In the genomic region with DNA sequence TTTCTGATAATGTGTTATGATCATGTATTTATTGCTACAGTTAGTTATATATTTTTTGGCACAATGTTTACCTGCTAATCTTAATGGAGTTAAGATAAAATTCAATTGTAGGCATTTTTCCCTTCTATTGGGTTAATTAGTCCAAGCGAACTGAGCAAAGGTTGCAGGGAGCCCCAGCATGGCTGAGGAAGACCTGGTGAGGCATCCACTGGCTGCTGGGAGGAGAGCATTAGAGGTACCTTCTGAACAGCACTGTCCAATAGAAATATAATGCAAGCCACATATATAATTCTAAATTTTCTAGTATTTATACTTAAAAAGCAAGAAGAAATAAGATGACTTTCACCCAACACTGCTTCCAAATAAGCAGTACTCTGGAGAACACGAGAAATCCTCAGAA, we compare ENCODE assay signal across 8 cellular contexts. TPM values are rescaled to one million over a fixed set of nuclear protein-coding genes. Genes with fewer than 3 reads are reported as not detected.
A peak's percentile ranks its signal among the peaks of the same experiment; 100 is the strongest.
DNase-seq lines count a peak whose midpoint lies in the region; ATAC-seq and TF ChIP-seq lines count a peak whose summit lies in the region.

No MANE protein-coding gene starts in this region.

- no peaks in the 10 kb centered on the region for H3K9me3 Mint-ChIP-seq in activated CD4-positive, alpha-beta T cell treated with anti-CD3 and anti-CD28 coated beads, Interleukin-2, amount 10 ng/mL, durations not matched to agents 7 days and 5 days
- H3K9me3 Mint-ChIP-seq in T-cell: no peaks in the 10 kb centered on the region

- peaks cover 7% of the 10 kb centered on the region for H3K36me3 Mint-ChIP-seq in activated CD4-positive, alpha-beta T cell treated with anti-CD3 and anti-CD28 coated beads, Interleukin-2, amount 10 ng/mL, durations not matched to agents 7 days and 5 days (ENCODE audit: low read depth)
- peaks cover 4% of the 10 kb centered on the region for H3K36me3 Mint-ChIP-seq in T-cell

- peak in 1 of 4 experiments; percentile 9 for ATAC-seq in T-cell (replicated peaks in 1 of 4)
- no peak for ATAC-seq in HG03196 (IDR thresholded peaks at IDR 0.05; ENCODE audit: unreplicated experiment)

- H3K9me3 ChIP-seq in right atrium auricular region: no peaks in the 10 kb centered on the region
- no peaks in the 10 kb centered on the region for H3K9me3 ChIP-seq in stomach

- CTCF ChIA-PET in activated CD4-positive, alpha-beta T cell treated with anti-CD3 and anti-CD28 coated beads, Interleukin-2, amount 10 ng/mL, durations not matched to agents 7 days and 5 days (lab: Charles Lee): interaction anchor here (0.7 to 3.0 kb wide), 7 partner anchors 12 to 208 kb away, joined by 3 to 16 read pairs (median 3); a partner anchor contains a TSS
- CTCF ChIA-PET in T-cell (lab: Charles Lee): interaction anchor here (0.9 to 2.0 kb wide), 9 partner anchors 10 to 512 kb away, joined by 3 to 21 read pairs (median 4); a partner anchor contains a TSS

- intact Hi-C loops in stomach (cut with DNase I; ENCODE audit: low total_unique reads): no loop called here

- H3K4me3 Mint-ChIP-seq in activated CD4-positive, alpha-beta T cell treated with anti-CD3 and anti-CD28 coated beads, Interleukin-2, amount 10 ng/mL, durations not matched to agents 7 days and 5 days: peak overlapping the region; percentile 99
- H3K4me3 Mint-ChIP-seq in T-cell: peak overlapping the region; percentile 87 to 97 (median 96)

- H3K27ac Mint-ChIP-seq in activated CD4-positive, alpha-beta T cell treated with anti-CD3 and anti-CD28 coated beads, Interleukin-2, amount 10 ng/mL, durations not matched to agents 7 days and 5 days: peak overlapping the region; percentile 98
- H3K27ac Mint-ChIP-seq in T-cell: peak overlapping the region; percentile 92 to 98

- H3K36me3 ChIP-seq in right atrium auricular region: no peaks in the 10 kb centered on the region
- H3K36me3 ChIP-seq in stomach: peaks cover 0 to 15% (median 11%) of the 10 kb centered on the region in 4 donors

- peaks cover 28% of the 10 kb centered on the region for H3K27me3 Mint-ChIP-seq in activated CD4-positive, alpha-beta T cell treated with anti-CD3 and anti-CD28 coated beads, Interleukin-2, amount 10 ng/mL, durations not matched to agents 7 days and 5 days
- peaks cover 11 to 23% of the 10 kb centered on the region in 2 donors for H3K27me3 Mint-ChIP-seq in T-cell

- TF ChIP-seq POLR2A in stomach (IDR thresholded peaks at IDR 0.05): no peak

- H3K27me3 ChIP-seq in right atrium auricular region: no peaks in the 10 kb centered on the region
- H3K27me3 ChIP-seq in stomach: peaks cover 0 to 9% (median 0%) of the 10 kb centered on the region in 3 donors

- H3K4me3 ChIP-seq in right atrium auricular region: peak overlapping the region; percentile 63 to 66
- peak overlapping the region; percentile 62 to 67 (median 66) for H3K4me3 ChIP-seq in stomach

- TF ChIP-seq CTCF in right atrium auricular region (IDR thresholded peaks at IDR 0.05): no peak
- no peak for TF ChIP-seq CTCF in stomach (IDR thresholded peaks at IDR 0.05)

- H3K27ac ChIP-seq in right atrium auricular region (peak overlapping the region; percentile 73 to 83), stomach (peak overlapping the region in 4 of 5 donors; percentile 80 to 91 (median 88))

- POLR2A ChIA-PET in activated CD4-positive, alpha-beta T cell treated with anti-CD3 and anti-CD28 coated beads, Interleukin-2, amount 10 ng/mL, durations not matched to agents 7 days and 5 days (lab: Charles Lee): interaction anchor here (0.6 to 1.3 kb wide), 2 partner anchors 19 to 53 kb away, joined by 3 to 5 read pairs; a partner anchor contains a TSS
- POLR2A ChIA-PET in T-cell (lab: Charles Lee): interaction anchor here (0.6 to 3.6 kb wide), 13 partner anchors 9 to 422 kb away, joined by 3 to 36 read pairs (median 6); a partner anchor contains a TSS

- H3K4me1 Mint-ChIP-seq in activated CD4-positive, alpha-beta T cell treated with anti-CD3 and anti-CD28 coated beads, Interleukin-2, amount 10 ng/mL, durations not matched to agents 7 days and 5 days: peaks cover 36% of the 10 kb centered on the region
- H3K4me1 Mint-ChIP-seq in T-cell: peaks cover 32 to 36% (median 33%) of the 10 kb centered on the region in 3 donors

- H3K4me1 ChIP-seq in right atrium auricular region (peaks cover 0 to 22% of the 10 kb centered on the region in 2 donors), stomach (peaks cover 13 to 34% (median 26%) of the 10 kb centered on the region in 4 donors)

- 15 to 29% (median 20%) methylated on average over 2 of the region's 2 CpGs for WGBS in stomach, 5 donors

- TF ChIP-seq EP300 in stomach (IDR thresholded peaks at IDR 0.05): no peak

- no peak for DNase-seq in activated CD4-positive, alpha-beta T cell treated with anti-CD3 and anti-CD28 coated beads, Interleukin-2, amount 10 ng/mL, durations not matched to agents 7 days and 5 days
- DNase-seq in activated CD4-positive, alpha-beta T cell treated with anti-CD3 and anti-CD28 coated beads, Interleukin-2, amount 50 U/mL, for 4 hours: no peak
- DNase-seq in T-cell (no peak), right atrium auricular region (ENCODE audit: low spot score) (no peak), stomach (no peak), COLO829 (ENCODE audit: low spot score) (no peak), COR-L47 (lab: John Stamatoyannopoulos, UW) (no peak)

RNA-seq across cellular contexts. Expression of a gene that starts 0.7 kb away (rescaled TPM):
- 10 to 100 TPM; 29.3 to 30.7 TPM for total RNA-seq in activated CD4-positive, alpha-beta T cell treated with anti-CD3 and anti-CD28 coated beads, Interleukin-2, amount 10 ng/mL, durations not matched to agents 7 days and 5 days
- total RNA-seq in T-cell: 10 to 100 TPM; 17.3 to 20.9 (median 19.0) TPM
- total RNA-seq in right atrium auricular region: 10 to 100 TPM; 33.8 to 70.6 TPM
- 10 to 100 TPM in 3 of 5 donors, 1 to 10 TPM in 1, not detected in 1; 5.8 to 37.5 (median 20.1) TPM for total RNA-seq in stomach
- 10 to 100 TPM; 55.0 to 63.6 (median 56.0) TPM for polyA plus RNA-seq in stomach

RNA-seq across cellular contexts. Expression of a gene that starts 17.9 kb away (rescaled TPM):
- total RNA-seq in activated CD4-positive, alpha-beta T cell treated with anti-CD3 and anti-CD28 coated beads, Interleukin-2, amount 10 ng/mL, durations not matched to agents 7 days and 5 days: 10 to 100 TPM; 55.5 to 57.2 TPM
- total RNA-seq in T-cell (10 to 100 TPM; 58.8 to 93.6 (median 86.5) TPM), right atrium auricular region (10 to 100 TPM; 11.6 to 13.6 TPM), stomach (100 to 1,000 TPM in 4 of 5 donors, 10 to 100 TPM in 1; 53.6 to 387 (median 130) TPM)
- polyA plus RNA-seq in stomach: 10 to 100 TPM; 12.5 to 20.6 (median 14.6) TPM

RNA-seq across cellular contexts. Expression of a gene that starts 18.7 kb away (rescaled TPM):
- total RNA-seq in activated CD4-positive, alpha-beta T cell treated with anti-CD3 and anti-CD28 coated beads, Interleukin-2, amount 10 ng/mL, durations not matched to agents 7 days and 5 days: 10 to 100 TPM; 52.7 to 56.7 TPM
- total RNA-seq in T-cell (10 to 100 TPM; 25.2 to 40.6 (median 34.4) TPM), right atrium auricular region (10 to 100 TPM; 37.2 to 63.7 TPM), stomach (100 to 1,000 TPM in 1 of 5 donors, 10 to 100 TPM in 3, 1 to 10 TPM in 1; 4.3 to 104 (median 54.3) TPM)
- polyA plus RNA-seq in stomach: 10 to 100 TPM; 55.1 to 93.0 (median 64.2) TPM

RNA-seq across cellular contexts. Expression of a gene that starts 19.9 kb away (rescaled TPM):
- 1 to 10 TPM in 1 of 2 experiments, under 1 TPM in 1; 0.85 to 1.1 TPM for total RNA-seq in activated CD4-positive, alpha-beta T cell treated with anti-CD3 and anti-CD28 coated beads, Interleukin-2, amount 10 ng/mL, durations not matched to agents 7 days and 5 days
- total RNA-seq in T-cell (1 to 10 TPM; 2.3 to 4.1 (median 2.9) TPM), right atrium auricular region (1 to 10 TPM; 6.6 to 6.7 TPM), stomach (10 to 100 TPM in 1 of 5 donors, 1 to 10 TPM in 4; 1.8 to 19.1 (median 4.3) TPM)
- 1 to 10 TPM; 1.3 to 4.1 (median 1.6) TPM for polyA plus RNA-seq in stomach

RNA-seq across cellular contexts. Expression of a gene that starts 38.9 kb away (rescaled TPM):
- total RNA-seq in activated CD4-positive, alpha-beta T cell treated with anti-CD3 and anti-CD28 coated beads, Interleukin-2, amount 10 ng/mL, durations not matched to agents 7 days and 5 days: under 1 TPM; 0.52 to 0.60 TPM
- total RNA-seq in T-cell (1 to 10 TPM in 1 of 5 donors, under 1 TPM in 4; 0.50 to 1.1 (median 0.53) TPM), right atrium auricular region (1 to 10 TPM in 1 of 2 donors, under 1 TPM in 1; 0.24 to 1.1 TPM), stomach (10 to 100 TPM in 1 of 5 donors, 1 to 10 TPM in 3, under 1 TPM in 1; 0.58 to 10.4 (median 4.2) TPM)
- polyA plus RNA-seq in stomach: under 1 TPM; 0.25 to 0.46 (median 0.37) TPM
